Comparison of ENCODE assay signal across 16 cellular contexts in genomic region chr19:12117203-12117970, GRCh38.
"Had no signal": no experiment of that assay in that cellular context is flagged by ENCODE, and none has a peak within 500 bp of the region (broad histone marks: within the 10 kb centered on the region; RNA-seq: fewer than 3 reads in every experiment).

No MANE protein-coding gene starts in this region.

- DNase-seq: effector memory CD4-positive, alpha-beta T cell; heart left ventricle; kidney; left colon; mammary epithelial cell; naive thymus-derived CD4-positive, alpha-beta T cell; nephron progenitor cell; small intestine; stimulated activated CD4-positive, alpha-beta T cell treated with anti-CD3 and anti-CD28 coated beads, Interleukin-12 subunit alpha, Interleukin-12 subunit beta, amount 100 ng/mL, for 4 hours; stimulated activated naive CD4-positive, alpha-beta T cell; stomach; substantia nigra had no signal

- H3K27me3 Mint-ChIP-seq: naive thymus-derived CD4-positive, alpha-beta T cell; type B pancreatic cell had no signal

- H3K4me3 ChIP-seq: coronary artery, stomach had no signal

- H3K4me3 Mint-ChIP-seq: naive thymus-derived CD4-positive, alpha-beta T cell; nephron progenitor cell; type B pancreatic cell had no signal

- H3K27ac ChIP-seq: coronary artery, heart left ventricle, neutrophil, stomach had no signal

- H3K4me1 ChIP-seq: heart left ventricle, stomach had no signal

- H3K27ac Mint-ChIP-seq: naive thymus-derived CD4-positive, alpha-beta T cell; nephron progenitor cell; type B pancreatic cell had no signal

- ATAC-seq: esophagus mucosa; left colon; naive thymus-derived CD4-positive, alpha-beta T cell had no signal

- H3K4me1 Mint-ChIP-seq: naive thymus-derived CD4-positive, alpha-beta T cell; nephron progenitor cell had no signal

- H3K27me3 ChIP-seq: heart left ventricle, neutrophil, stomach had no signal
